2 cellular contexts compared by ENCODE assay signal in the genomic region with DNA sequence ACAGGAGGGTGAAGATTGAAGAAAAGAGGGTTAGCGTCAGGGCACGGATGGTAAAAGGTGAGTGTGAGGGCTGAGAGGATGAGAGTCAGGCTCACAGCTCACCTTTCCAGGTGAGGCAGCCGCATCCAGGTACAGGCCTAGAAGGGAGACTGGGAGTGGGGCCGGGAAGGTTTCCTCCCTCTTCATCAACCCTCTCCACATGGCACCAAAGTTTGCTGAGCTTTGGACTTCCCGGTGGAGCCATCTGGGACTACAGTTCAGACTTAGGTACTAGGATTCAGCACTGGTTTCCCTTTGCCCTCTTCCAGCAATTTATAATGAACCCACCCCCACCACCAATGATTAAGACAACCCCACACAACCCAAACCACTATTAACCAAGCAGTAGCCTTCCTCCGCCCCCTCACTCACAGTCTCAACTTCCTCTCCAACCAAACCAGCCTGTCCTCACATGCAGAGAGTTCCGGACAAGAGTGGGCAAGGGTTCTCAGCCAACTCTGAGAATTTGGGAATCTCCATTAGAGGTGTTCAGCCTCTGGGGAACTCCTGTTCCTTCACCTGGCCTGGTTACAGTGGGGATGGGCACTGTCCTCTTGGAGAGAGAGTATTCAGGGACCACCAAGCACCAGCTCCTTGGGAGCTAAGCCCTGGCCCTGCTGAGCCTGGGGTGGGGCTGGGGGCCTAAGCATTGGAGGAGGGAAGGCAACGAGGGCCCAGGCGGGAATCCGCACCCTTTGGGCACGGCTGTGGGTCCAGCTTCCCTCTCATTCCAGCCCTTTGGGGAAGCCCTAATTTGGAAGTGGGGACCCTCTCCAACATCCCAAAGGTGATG.
TF ChIP-seq lines count a peak whose summit lies in the region.

No MANE protein-coding gene starts in this region.

TF ChIP-seq in HEK293, 187 proteins besides CTCF, POLR2A, EP300 and RAD21 (continued from another document and continues in another):
- TF ChIP-seq, protein P1, sequence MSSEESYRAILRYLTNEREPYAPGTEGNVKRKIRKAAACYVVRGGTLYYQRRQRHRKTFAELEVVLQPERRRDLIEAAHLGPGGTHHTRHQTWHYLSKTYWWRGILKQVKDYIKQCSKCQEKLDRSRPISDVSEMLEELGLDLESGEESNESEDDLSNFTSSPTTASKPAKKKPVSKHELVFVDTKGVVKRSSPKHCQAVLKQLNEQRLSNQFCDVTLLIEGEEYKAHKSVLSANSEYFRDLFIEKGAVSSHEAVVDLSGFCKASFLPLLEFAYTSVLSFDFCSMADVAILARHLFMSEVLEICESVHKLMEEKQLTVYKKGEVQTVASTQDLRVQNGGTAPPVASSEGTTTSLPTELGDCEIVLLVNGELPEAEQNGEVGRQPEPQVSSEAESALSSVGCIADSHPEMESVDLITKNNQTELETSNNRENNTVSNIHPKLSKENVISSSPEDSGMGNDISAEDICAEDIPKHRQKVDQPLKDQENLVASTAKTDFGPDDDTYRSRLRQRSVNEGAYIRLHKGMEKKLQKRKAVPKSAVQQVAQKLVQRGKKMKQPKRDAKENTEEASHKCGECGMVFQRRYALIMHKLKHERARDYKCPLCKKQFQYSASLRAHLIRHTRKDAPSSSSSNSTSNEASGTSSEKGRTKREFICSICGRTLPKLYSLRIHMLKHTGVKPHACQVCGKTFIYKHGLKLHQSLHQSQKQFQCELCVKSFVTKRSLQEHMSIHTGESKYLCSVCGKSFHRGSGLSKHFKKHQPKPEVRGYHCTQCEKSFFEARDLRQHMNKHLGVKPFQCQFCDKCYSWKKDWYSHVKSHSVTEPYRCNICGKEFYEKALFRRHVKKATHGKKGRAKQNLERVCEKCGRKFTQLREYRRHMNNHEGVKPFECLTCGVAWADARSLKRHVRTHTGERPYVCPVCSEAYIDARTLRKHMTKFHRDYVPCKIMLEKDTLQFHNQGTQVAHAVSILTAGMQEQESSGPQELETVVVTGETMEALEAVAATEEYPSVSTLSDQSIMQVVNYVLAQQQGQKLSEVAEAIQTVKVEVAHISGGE (tag by site-specific recombination; conservative IDR thresholded peaks at IDR 0.05; ENCODE audit: low read depth) = peak; percentile 35; the same call in 1 of the 2 replicates
- TF ChIP-seq PATZ1 (tag by site-specific recombination; IDR thresholded peaks at IDR 0.05) (peak; percentile 74; the same call in 1 of the 2 replicates), SP2 (tag by site-specific recombination; IDR thresholded peaks at IDR 0.05) (peak; percentile 75), SALL2 (tag by site-specific recombination; IDR thresholded peaks at IDR 0.05; ENCODE audit: borderline replicate concordance) (no peak), ZNF530 (tag by site-specific recombination; IDR thresholded peaks at IDR 0.05; ENCODE audit: low read depth) (no peak), EGR2 (tag by site-specific recombination; IDR thresholded peaks at IDR 0.05; ENCODE audit: low read depth) (peak; percentile 93), ZFP41 (tag by site-specific recombination; IDR thresholded peaks at IDR 0.05; ENCODE audit: borderline replicate concordance) (no peak), ZNF518A (tag by site-specific recombination; conservative IDR thresholded peaks at IDR 0.05; ENCODE audit: low read depth) (no peak)
- TF ChIP-seq, protein P2, sequence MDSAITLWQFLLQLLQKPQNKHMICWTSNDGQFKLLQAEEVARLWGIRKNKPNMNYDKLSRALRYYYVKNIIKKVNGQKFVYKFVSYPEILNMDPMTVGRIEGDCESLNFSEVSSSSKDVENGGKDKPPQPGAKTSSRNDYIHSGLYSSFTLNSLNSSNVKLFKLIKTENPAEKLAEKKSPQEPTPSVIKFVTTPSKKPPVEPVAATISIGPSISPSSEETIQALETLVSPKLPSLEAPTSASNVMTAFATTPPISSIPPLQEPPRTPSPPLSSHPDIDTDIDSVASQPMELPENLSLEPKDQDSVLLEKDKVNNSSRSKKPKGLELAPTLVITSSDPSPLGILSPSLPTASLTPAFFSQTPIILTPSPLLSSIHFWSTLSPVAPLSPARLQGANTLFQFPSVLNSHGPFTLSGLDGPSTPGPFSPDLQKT (IDR thresholded peaks at IDR 0.05; ENCODE audit: borderline replicate concordance, low read depth, low read length) = no peak

TF ChIP-seq in WTC11, 78 proteins besides CTCF, POLR2A, EP300 and RAD21 (continued from another document):
- TF ChIP-seq GRHL2 (CRISPR knock-in tag; IDR thresholded peaks at IDR 0.05; ENCODE audit: insufficient replicate concordance, severe bottlenecking) (no peak), CDX4 (CRISPR knock-in tag; IDR thresholded peaks at IDR 0.05; ENCODE audit: borderline replicate concordance) (no peak), NR3C1 (CRISPR knock-in tag; conservative IDR thresholded peaks at IDR 0.05; ENCODE audit: low read depth) (no peak), FOXP1 (CRISPR knock-in tag; IDR thresholded peaks at IDR 0.05; ENCODE audit: borderline replicate concordance) (no peak), TP53 (CRISPR knock-in tag; IDR thresholded peaks at IDR 0.05) (no peak), JAZF1 (CRISPR knock-in tag; IDR thresholded peaks at IDR 0.05) (no peak), PRRX2 (CRISPR knock-in tag; IDR thresholded peaks at IDR 0.05) (no peak), ZNF512 (CRISPR knock-in tag; IDR thresholded peaks at IDR 0.05; ENCODE audit: borderline replicate concordance) (no peak), ZNF121 (CRISPR knock-in tag; IDR thresholded peaks at IDR 0.05) (no peak)
- TF ChIP-seq, protein P3, sequence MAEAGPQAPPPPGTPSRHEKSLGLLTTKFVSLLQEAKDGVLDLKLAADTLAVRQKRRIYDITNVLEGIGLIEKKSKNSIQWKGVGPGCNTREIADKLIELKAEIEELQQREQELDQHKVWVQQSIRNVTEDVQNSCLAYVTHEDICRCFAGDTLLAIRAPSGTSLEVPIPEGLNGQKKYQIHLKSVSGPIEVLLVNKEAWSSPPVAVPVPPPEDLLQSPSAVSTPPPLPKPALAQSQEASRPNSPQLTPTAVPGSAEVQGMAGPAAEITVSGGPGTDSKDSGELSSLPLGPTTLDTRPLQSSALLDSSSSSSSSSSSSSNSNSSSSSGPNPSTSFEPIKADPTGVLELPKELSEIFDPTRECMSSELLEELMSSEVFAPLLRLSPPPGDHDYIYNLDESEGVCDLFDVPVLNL (CRISPR knock-in tag; IDR thresholded peaks at IDR 0.05; ENCODE audit: borderline replicate concordance, low read depth) = no peak
- TF ChIP-seq, protein P4, sequence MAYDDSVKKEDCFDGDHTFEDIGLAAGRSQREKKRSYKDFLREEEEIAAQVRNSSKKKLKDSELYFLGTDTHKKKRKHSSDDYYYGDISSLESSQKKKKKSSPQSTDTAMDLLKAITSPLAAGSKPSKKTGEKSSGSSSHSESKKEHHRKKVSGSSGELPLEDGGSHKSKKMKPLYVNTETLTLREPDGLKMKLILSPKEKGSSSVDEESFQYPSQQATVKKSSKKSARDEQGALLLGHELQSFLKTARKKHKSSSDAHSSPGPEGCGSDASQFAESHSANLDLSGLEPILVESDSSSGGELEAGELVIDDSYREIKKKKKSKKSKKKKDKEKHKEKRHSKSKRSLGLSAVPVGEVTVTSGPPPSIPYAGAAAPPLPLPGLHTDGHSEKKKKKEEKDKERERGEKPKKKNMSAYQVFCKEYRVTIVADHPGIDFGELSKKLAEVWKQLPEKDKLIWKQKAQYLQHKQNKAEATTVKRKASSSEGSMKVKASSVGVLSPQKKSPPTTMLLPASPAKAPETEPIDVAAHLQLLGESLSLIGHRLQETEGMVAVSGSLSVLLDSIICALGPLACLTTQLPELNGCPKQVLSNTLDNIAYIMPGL (CRISPR knock-in tag; IDR thresholded peaks at IDR 0.05) = no peak
- TF ChIP-seq, protein P5, sequence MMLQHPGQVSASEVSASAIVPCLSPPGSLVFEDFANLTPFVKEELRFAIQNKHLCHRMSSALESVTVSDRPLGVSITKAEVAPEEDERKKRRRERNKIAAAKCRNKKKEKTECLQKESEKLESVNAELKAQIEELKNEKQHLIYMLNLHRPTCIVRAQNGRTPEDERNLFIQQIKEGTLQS (CRISPR knock-in tag; conservative IDR thresholded peaks at IDR 0.05) = no peak
- TF ChIP-seq, protein P6, sequence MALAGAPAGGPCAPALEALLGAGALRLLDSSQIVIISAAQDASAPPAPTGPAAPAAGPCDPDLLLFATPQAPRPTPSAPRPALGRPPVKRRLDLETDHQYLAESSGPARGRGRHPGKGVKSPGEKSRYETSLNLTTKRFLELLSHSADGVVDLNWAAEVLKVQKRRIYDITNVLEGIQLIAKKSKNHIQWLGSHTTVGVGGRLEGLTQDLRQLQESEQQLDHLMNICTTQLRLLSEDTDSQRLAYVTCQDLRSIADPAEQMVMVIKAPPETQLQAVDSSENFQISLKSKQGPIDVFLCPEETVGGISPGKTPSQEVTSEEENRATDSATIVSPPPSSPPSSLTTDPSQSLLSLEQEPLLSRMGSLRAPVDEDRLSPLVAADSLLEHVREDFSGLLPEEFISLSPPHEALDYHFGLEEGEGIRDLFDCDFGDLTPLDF (CRISPR knock-in tag; IDR thresholded peaks at IDR 0.05) = no peak
- TF ChIP-seq, protein P7, sequence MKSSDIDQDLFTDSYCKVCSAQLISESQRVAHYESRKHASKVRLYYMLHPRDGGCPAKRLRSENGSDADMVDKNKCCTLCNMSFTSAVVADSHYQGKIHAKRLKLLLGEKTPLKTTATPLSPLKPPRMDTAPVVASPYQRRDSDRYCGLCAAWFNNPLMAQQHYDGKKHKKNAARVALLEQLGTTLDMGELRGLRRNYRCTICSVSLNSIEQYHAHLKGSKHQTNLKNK (CRISPR knock-in tag; IDR thresholded peaks at IDR 0.05) = no peak
- TF ChIP-seq, protein P8, sequence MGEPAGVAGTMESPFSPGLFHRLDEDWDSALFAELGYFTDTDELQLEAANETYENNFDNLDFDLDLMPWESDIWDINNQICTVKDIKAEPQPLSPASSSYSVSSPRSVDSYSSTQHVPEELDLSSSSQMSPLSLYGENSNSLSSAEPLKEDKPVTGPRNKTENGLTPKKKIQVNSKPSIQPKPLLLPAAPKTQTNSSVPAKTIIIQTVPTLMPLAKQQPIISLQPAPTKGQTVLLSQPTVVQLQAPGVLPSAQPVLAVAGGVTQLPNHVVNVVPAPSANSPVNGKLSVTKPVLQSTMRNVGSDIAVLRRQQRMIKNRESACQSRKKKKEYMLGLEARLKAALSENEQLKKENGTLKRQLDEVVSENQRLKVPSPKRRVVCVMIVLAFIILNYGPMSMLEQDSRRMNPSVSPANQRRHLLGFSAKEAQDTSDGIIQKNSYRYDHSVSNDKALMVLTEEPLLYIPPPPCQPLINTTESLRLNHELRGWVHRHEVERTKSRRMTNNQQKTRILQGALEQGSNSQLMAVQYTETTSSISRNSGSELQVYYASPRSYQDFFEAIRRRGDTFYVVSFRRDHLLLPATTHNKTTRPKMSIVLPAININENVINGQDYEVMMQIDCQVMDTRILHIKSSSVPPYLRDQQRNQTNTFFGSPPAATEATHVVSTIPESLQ (CRISPR knock-in tag; IDR thresholded peaks at IDR 0.05) = no peak
TF ChIP-seq in WTC11: peak in this region for 0.
